In the genomic region with DNA sequence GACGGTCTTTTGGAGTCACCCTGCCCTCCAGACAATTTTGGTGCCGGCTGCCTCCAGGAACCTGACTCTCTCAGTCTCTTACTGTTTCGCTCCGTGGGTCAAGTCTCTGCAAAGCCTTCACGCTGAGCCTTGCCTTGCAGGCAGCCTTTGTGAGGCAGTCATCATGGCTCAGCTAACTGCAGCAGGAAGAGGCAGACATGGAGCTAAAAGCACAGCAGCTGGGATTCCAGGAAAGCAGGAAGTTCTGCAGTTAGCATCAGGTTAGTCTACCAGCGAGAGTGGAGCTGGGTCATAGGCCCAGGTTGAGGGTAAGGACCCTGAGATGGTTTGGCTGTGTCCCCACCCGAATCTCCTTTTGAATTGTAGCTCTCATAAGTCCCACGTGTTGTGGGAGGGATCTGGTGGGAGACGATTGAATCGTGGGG, we compare ENCODE assay signal across 20 cellular contexts.
A peak's percentile ranks its signal among the peaks of the same experiment; 100 is the strongest.
DNase-seq lines count a peak whose midpoint lies in the region; TF ChIP-seq lines count a peak whose summit lies in the region.
"Had no signal": no experiment of that assay in that cellular context is flagged by ENCODE, and none has a peak within 500 bp of the region (broad histone marks: within the 10 kb centered on the region; RNA-seq: fewer than 3 reads in every experiment).

No MANE protein-coding gene starts in this region.

- no peaks in the 10 kb centered on the region for H3K4me1 ChIP-seq in OCI-LY7 (ENCODE audit: insufficient read depth, low read length, poor library complexity, severe bottlenecking)
- H3K4me1 ChIP-seq: adrenal gland, uterus had no signal

- peak overlapping the region; percentile 72 for H3K27ac Mint-ChIP-seq in neural crest cell (ENCODE audit: unreplicated experiment)
- H3K27ac Mint-ChIP-seq: CD8-positive, alpha-beta T cell had no signal

- CTCF ChIA-PET in OCI-LY7 (lab: Charles Lee; ENCODE audit: unreplicated experiment), result no interaction called here

- DNase-seq in AG10803 (ENCODE audit: low read depth) (peak; percentile 13), KBM-7 (peak; percentile 46), neural crest cell (ENCODE audit: low read depth, low spot score) (no peak), OCI-LY7 (ENCODE audit: low spot score) (no peak), T-helper 2 cell (no peak), DMS79 treated with DMSO at 0.1 percent for 48 hours (lab: John Stamatoyannopoulos, UW) (no peak)
- no peak for DNase-seq in effector CD8-positive, alpha-beta T cell (lab: John Stamatoyannopoulos, UW)
- DNase-seq: ACHN; activated CD4-positive, CD25-positive, alpha-beta regulatory T cell treated with anti-CD3 and anti-CD28 coated beads, Interleukin-2, amount 50 U/mL, for 72 hours; CD8-positive, alpha-beta T cell; DMS53; NCI-H226; NK-92 treated with Interleukin-12 subunit alpha and Interleukin-12 subunit beta, amount 100 ng/mL, for 24 hours; RPMI8226; SK-N-SH; small intestine; stimulated activated CD4-positive, alpha-beta T cell treated with anti-CD3 and anti-CD28 coated beads, Interleukin-4, amount 100 ng/mL, for 1 hour; uterus had no signal

- H3K36me3 Mint-ChIP-seq in neural crest cell (ENCODE audit: low read depth), result no peaks in the 10 kb centered on the region
- H3K36me3 Mint-ChIP-seq: CD8-positive, alpha-beta T cell had no signal

- POLR2A ChIA-PET in OCI-LY7 (lab: Charles Lee), result no interaction called here

- no peak overlapping the region for H3K4me3 Mint-ChIP-seq in neural crest cell
- H3K4me3 Mint-ChIP-seq: CD8-positive, alpha-beta T cell had no signal

- H3K9me3 Mint-ChIP-seq in neural crest cell, result no peaks in the 10 kb centered on the region

- no TSS peak for BruUV-seq in OCI-LY7 (replicated peaks; lab: Mats Ljungman, UMichigan)

- no peaks in the 10 kb centered on the region for H3K27me3 Mint-ChIP-seq in neural crest cell (ENCODE audit: low read depth)

- H3K79me2 ChIP-seq in OCI-LY7 (ENCODE audit: insufficient read depth, low read depth, low read length), result no peaks in the 10 kb centered on the region

- no peaks in the 10 kb centered on the region for H3K9me3 ChIP-seq in OCI-LY7 (ENCODE audit: low read length)
- H3K9me3 ChIP-seq: adrenal gland, SK-N-SH, uterus had no signal

- no peak overlapping the region for H3K4me2 ChIP-seq in OCI-LY7 (ENCODE audit: low read length)
- H3K4me2 ChIP-seq: SK-N-SH had no signal

- no peaks in the 10 kb centered on the region for H3K9me2 ChIP-seq in OCI-LY7 (ENCODE audit: insufficient read depth, low read length)
- H3K9me2 ChIP-seq: SK-N-SH had no signal

- no peaks in the 10 kb centered on the region for H3K36me3 ChIP-seq in OCI-LY7 (ENCODE audit: insufficient read depth, low read length)
- H3K36me3 ChIP-seq: adrenal gland, uterus had no signal

- H3K4me1 Mint-ChIP-seq in neural crest cell, result peaks cover 16% of the 10 kb centered on the region

- H3K27ac ChIP-seq in cingulate gyrus (ENCODE audit: low read depth, low read length), result peak overlapping the region; percentile 8
- no peak overlapping the region for H3K27ac ChIP-seq in OCI-LY7 (ENCODE audit: low read depth, low read length, poor library complexity, severe bottlenecking)
- H3K27ac ChIP-seq: adrenal gland, uterus had no signal

- H2AFZ ChIP-seq in OCI-LY7 (ENCODE audit: low read length), result no peak overlapping the region

- intact Hi-C loops in OCI-LY7 (cut with micrococcal nuclease; ENCODE audit: unreplicated experiment), result no loop called here

- no peaks in the 10 kb centered on the region for H4K20me1 ChIP-seq in OCI-LY7 (ENCODE audit: insufficient read depth, low read length)

- in situ Hi-C loops in KBM-7 (cut with MboI; ENCODE audit: low pct_unique_long_range_greater_than_20kb, low sequenced_read_pairs), result no loop called here

- TF ChIP-seq CTCF in AG10803 (conservative IDR thresholded peaks at IDR 0.05; ENCODE audit: low read length), result no peak
- no peak for TF ChIP-seq CTCF in neural crest cell (conservative IDR thresholded peaks at IDR 0.05)
- TF ChIP-seq CTCF in OCI-LY7 (conservative IDR thresholded peaks at IDR 0.05; ENCODE audit: low read length), result no peak

- H3K4me3 ChIP-seq in AG10803 (ENCODE audit: low read length) (no peak overlapping the region), OCI-LY7 (ENCODE audit: low read depth, low read length, poor library complexity, severe bottlenecking) (no peak overlapping the region)
- H3K4me3 ChIP-seq: adrenal gland, uterus had no signal

Comparison
In these comparisons a context has a peak if more than half of its experiments do, and no peak if none do; other contexts are left out.
1. DNase-seq: peak in AG10803 (single experiment) and KBM-7 (single experiment); none in neural crest cell (single experiment), OCI-LY7 (single experiment), effector CD8-positive, alpha-beta T cell (single experiment), T-helper 2 cell (0 of 5) and DMS79 treated with DMSO at 0.1 percent for 48 hours (single experiment).